ENCODE assay signal across 10 cellular contexts in the genomic region with DNA sequence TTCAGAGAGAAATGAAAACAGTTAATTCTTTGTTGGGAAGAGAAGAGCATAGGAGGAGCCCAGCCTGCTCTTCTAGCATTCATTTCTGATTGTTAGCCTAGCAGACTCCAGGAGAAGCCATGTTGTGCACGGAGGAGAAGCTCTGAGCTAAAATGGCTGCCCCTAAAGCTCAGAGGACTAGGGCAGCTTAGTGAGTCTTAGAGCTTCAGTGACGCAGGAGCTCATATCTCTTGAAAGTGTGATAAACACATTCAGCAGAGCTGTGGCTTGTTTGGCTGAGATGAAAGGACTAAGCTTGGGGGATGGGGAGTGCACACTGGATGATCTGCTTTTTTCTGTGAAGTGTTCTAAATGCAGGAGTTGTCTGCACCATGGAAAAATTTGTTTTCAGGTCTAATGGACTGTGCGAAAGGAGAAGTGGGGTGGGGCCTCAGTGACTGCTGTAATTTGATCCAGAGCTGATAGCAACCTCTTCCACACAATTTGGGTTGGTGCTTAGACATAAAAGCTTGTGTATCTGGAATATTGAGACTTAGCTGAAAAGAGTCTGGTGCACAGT. TPM values are rescaled to one million over a fixed set of nuclear protein-coding genes. Genes with fewer than 3 reads are reported as not detected.
DNase-seq lines count a peak whose midpoint lies in the region; FAIRE-seq and TF ChIP-seq lines count a peak whose summit lies in the region.
"Had no signal": no experiment of that assay in that cellular context is flagged by ENCODE, and none has a peak within 500 bp of the region (broad histone marks: within the 10 kb centered on the region; RNA-seq: fewer than 3 reads in every experiment).

No MANE protein-coding gene starts in this region.

- H3K4me3 ChIP-seq in AG09309 (ENCODE audit: control insufficient read depth, low read depth, low read length) = no peak overlapping the region
- peak overlapping the region in 1 of 2 experiments; percentile 9; a peak in 1 of 4 replicates for H3K4me3 ChIP-seq in SK-N-SH (ENCODE audit: low read depth in 2 of 2, low read length in 1 of 2)
- peak overlapping the region; percentile 13 for H3K4me3 ChIP-seq in neuron (ENCODE audit: low read length)
- H3K4me3 ChIP-seq: thoracic aorta had no signal

- peak in 1 of 2 experiments; percentile 10; a peak in 1 of 4 replicates for TF ChIP-seq EP300 in SK-N-SH (IDR thresholded peaks at IDR 0.05; ENCODE audit: borderline replicate concordance in 1 of 2, low read depth in 1 of 2, low read length in 1 of 2)

- peaks cover 22 to 42% of the 10 kb centered on the region in 2 experiments for H3K36me3 ChIP-seq in SK-N-SH (replicated peaks in 1 of 2; ENCODE audit: control insufficient read depth in 1 of 2, insufficient read depth in 2 of 2, low read length in 1 of 2)
- peaks cover 41% of the 10 kb centered on the region for H3K36me3 ChIP-seq in neuron (ENCODE audit: insufficient read depth, low read length)

- H3K9ac ChIP-seq in SK-N-SH = no peak overlapping the region

- H3K79me2 ChIP-seq in SK-N-SH (ENCODE audit: insufficient read depth) = no peaks in the 10 kb centered on the region; the same call in 1 of the 2 replicates

- POLR2A ChIA-PET in SK-N-SH (lab: Yijun Ruan, JAX) = interaction anchor here (0.9 to 1.9 kb wide), 3 partner anchors 16 to 56 kb away, joined by 3 to 5 read pairs (median 4); no protein-coding TSS in a partner anchor

- TF ChIP-seq POLR2A in GM12891 (IDR thresholded peaks at IDR 0.05; ENCODE audit: low read depth, low read length) = no peak

- no peak; the same call in 1 of the 2 replicates for TF ChIP-seq RAD21 in SK-N-SH (IDR thresholded peaks at IDR 0.05; ENCODE audit: low read length)

- peak overlapping the region; percentile 15 to 95; a peak in 3 of 4 replicates for H3K27ac ChIP-seq in SK-N-SH (ENCODE audit: low read depth in 2 of 2, low read length in 1 of 2)

- TF ChIP-seq CTCF in AG09309 (IDR thresholded peaks at IDR 0.05; ENCODE audit: control insufficient read depth, insufficient read depth, low read depth, low read length, missing control alignments) (no peak), SK-N-SH (IDR thresholded peaks at IDR 0.05) (no peak)

- FAIRE-seq in HTR-8/SVneo (lab: Jason Lieb, UNC) = no peak
- no peak for FAIRE-seq in GM12891 (lab: Jason Lieb, UNC)

- DNase-seq in AG09309 (ENCODE audit: low read depth) (peak; percentile 4), HTR-8/SVneo (ENCODE audit: insufficient read length, low spot score) (peak; percentile 10), SK-N-SH (peak; percentile 67), fibroblast of peridontal ligament (ENCODE audit: extremely low read depth) (peak; percentile 43), NCI-H2196 treated with DMSO at 0.1 percent for 48 hours (lab: John Stamatoyannopoulos, UW; ENCODE audit: unreplicated experiment) (no peak), GM12891 (ENCODE audit: insufficient read length, low spot score) (no peak)
- DNase-seq in stimulated activated CD4-positive, alpha-beta T cell treated with anti-CD3 and anti-CD28 coated beads, Interleukin-2, amount 100 ng/mL, for 48 hours = no peak
- DNase-seq: activated naive CD8-positive, alpha-beta T cell treated with anti-CD3 and anti-CD28 coated beads, Interleukin-2, amount 10 ng/mL, durations not matched to agents 7 days and 5 days had no signal

- no peaks in the 10 kb centered on the region for H3K9me2 ChIP-seq in SK-N-SH

- H2AFZ ChIP-seq in SK-N-SH (ENCODE audit: low read depth) (peak overlapping the region; percentile 15; the same call in 1 of the 2 replicates), neuron (ENCODE audit: low read depth, low read length) (no peak overlapping the region)

- CTCF ChIA-PET in SK-N-SH (lab: Yijun Ruan, JAX) = interaction anchor here (1.1 kb wide), 1 partner anchor 14 kb away, joined by 3 read pairs; no protein-coding TSS in a partner anchor

- peak overlapping the region; percentile 22 for H3K4me2 ChIP-seq in SK-N-SH

- H3K9me3 ChIP-seq in SK-N-SH (no peaks in the 10 kb centered on the region), neuron (ENCODE audit: low read length) (peaks cover 22% of the 10 kb centered on the region)
- H3K9me3 ChIP-seq: thoracic aorta had no signal

- H4K20me1 ChIP-seq in SK-N-SH (ENCODE audit: insufficient read depth) = no peaks in the 10 kb centered on the region

- H3F3A ChIP-seq in SK-N-SH (replicated peaks; ENCODE audit: insufficient read depth) = peaks cover 7% of the 10 kb centered on the region

- H3K27me3 ChIP-seq in SK-N-SH (ENCODE audit: insufficient read depth) (no peaks in the 10 kb centered on the region), neuron (ENCODE audit: insufficient read depth, low read length) (no peaks in the 10 kb centered on the region)

- H3K4me1 ChIP-seq in SK-N-SH (ENCODE audit: control insufficient read depth in 1 of 2, insufficient read depth in 2 of 2, low read depth in 1 of 2, low read length in 1 of 2) = peaks cover 17 to 22% of the 10 kb centered on the region in 2 experiments; a peak in 3 of 4 replicates
- H3K4me1 ChIP-seq in neuron (ENCODE audit: insufficient read depth, low read length) = peaks cover 37% of the 10 kb centered on the region

- WGBS in SK-N-SH (ENCODE audit: low lambda C conversion rate) = 47% methylated on average over 3 of the region's 3 CpGs

TF ChIP-seq in SK-N-SH, 30 proteins besides CTCF, POLR2A, EP300 and RAD21 (continues in another document):
- TF ChIP-seq MEF2A (IDR thresholded peaks at IDR 0.05; ENCODE audit: borderline replicate concordance, low read depth) = no peak
- TF ChIP-seq POLR2AphosphoS5 (IDR thresholded peaks at IDR 0.05; ENCODE audit: low read depth, low read length) = no peak
- no peak for TF ChIP-seq FOSL2 (IDR thresholded peaks at IDR 0.05; ENCODE audit: borderline replicate concordance, low read depth)
- TF ChIP-seq JUND (IDR thresholded peaks at IDR 0.05) = no peak
- TF ChIP-seq, protein P1, sequence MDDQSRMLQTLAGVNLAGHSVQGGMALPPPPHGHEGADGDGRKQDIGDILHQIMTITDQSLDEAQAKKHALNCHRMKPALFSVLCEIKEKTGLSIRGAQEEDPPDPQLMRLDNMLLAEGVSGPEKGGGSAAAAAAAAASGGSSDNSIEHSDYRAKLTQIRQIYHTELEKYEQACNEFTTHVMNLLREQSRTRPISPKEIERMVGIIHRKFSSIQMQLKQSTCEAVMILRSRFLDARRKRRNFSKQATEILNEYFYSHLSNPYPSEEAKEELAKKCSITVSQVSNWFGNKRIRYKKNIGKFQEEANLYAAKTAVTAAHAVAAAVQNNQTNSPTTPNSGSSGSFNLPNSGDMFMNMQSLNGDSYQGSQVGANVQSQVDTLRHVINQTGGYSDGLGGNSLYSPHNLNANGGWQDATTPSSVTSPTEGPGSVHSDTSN (IDR thresholded peaks at IDR 0.05) = no peak
- TF ChIP-seq, protein P2, sequence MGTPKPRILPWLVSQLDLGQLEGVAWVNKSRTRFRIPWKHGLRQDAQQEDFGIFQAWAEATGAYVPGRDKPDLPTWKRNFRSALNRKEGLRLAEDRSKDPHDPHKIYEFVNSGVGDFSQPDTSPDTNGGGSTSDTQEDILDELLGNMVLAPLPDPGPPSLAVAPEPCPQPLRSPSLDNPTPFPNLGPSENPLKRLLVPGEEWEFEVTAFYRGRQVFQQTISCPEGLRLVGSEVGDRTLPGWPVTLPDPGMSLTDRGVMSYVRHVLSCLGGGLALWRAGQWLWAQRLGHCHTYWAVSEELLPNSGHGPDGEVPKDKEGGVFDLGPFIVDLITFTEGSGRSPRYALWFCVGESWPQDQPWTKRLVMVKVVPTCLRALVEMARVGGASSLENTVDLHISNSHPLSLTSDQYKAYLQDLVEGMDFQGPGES (IDR thresholded peaks at IDR 0.05; ENCODE audit: low read depth, low read length) = no peak
- no peak for TF ChIP-seq GABPA (IDR thresholded peaks at IDR 0.05; ENCODE audit: low read depth)
- TF ChIP-seq RFX5 (IDR thresholded peaks at IDR 0.05; ENCODE audit: low read length) = no peak
- TF ChIP-seq SMC3 (IDR thresholded peaks at IDR 0.05; ENCODE audit: low read depth, low read length) = no peak

TF ChIP-seq in GM12891, 5 proteins besides CTCF, POLR2A, EP300 and RAD21:
- TF ChIP-seq TAF1 (IDR thresholded peaks at IDR 0.05; ENCODE audit: low read depth, low read length) (no peak), POU2F2 (IDR thresholded peaks at IDR 0.05; ENCODE audit: low read depth, low read length) (no peak), SPI1 (IDR thresholded peaks at IDR 0.05; ENCODE audit: low read depth, low read length) (no peak), PAX5 (IDR thresholded peaks at IDR 0.05; ENCODE audit: insufficient read depth, low read length, severe bottlenecking) (no peak), POLR2AphosphoS5 (IDR thresholded peaks at IDR 0.05; ENCODE audit: low read depth, low read length) (no peak)

RNA-seq across cellular contexts. Expression of a gene that starts 58.5 kb away (rescaled TPM):
- polyA plus RNA-seq in SK-N-SH (2012; rRNA removed) = 5.2 and 5.5 TPM in 2 replicates
- 3.4 and 3.8 TPM in 2 replicates for polyA plus RNA-seq in SK-N-SH (2012; cell fraction: cytosol; rRNA removed)
- 6.8 and 10.0 TPM in 2 replicates for polyA plus RNA-seq in SK-N-SH (2012; cell fraction: nucleus; rRNA removed)
- 0.24 TPM for polyA plus RNA-seq in GM12891 (2012; ENCODE audit: low read depth, missing spikeins)

Comparison
In these comparisons a context has a peak if more than half of its experiments do, and no peak if none do; other contexts are left out.
1. DNase-seq: peak in AG09309 (single experiment), HTR-8/SVneo (single experiment), SK-N-SH (single experiment) and fibroblast of peridontal ligament (single experiment); none in NCI-H2196 treated with DMSO at 0.1 percent for 48 hours (single experiment), GM12891 (single experiment) and stimulated activated CD4-positive, alpha-beta T cell treated with anti-CD3 and anti-CD28 coated beads, Interleukin-2, amount 100 ng/mL, for 48 hours (0 of 2).